ENCODE assay signal across 2 cellular contexts in the genomic region with DNA sequence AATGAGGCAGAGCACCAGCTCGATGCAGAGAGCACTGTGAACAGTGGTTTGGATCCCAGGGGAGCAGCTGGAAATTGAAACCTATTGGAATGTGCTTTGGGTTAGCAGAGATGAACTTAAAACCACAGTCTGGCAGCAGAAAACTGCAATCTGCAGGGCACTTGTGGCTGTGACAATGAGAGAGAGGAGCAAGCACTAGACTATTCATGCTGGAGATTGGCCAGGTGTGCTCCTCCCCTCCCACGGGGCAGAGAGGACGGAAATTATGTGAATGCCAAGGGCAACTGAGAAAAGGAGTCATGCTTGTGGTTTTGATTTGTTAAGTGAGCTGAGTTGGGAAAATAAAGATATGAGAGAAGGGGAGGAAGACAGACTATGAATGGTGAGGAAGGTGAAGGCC.
TF ChIP-seq lines count a peak whose summit lies in the region.

No MANE protein-coding gene starts in this region.

TF ChIP-seq in liver, 16 proteins besides CTCF, POLR2A, EP300 and RAD21:
- peak in 1 of 2 donors; percentile 26 for TF ChIP-seq HNF4A (conservative IDR thresholded peaks at IDR 0.05)
- TF ChIP-seq, protein P1, sequence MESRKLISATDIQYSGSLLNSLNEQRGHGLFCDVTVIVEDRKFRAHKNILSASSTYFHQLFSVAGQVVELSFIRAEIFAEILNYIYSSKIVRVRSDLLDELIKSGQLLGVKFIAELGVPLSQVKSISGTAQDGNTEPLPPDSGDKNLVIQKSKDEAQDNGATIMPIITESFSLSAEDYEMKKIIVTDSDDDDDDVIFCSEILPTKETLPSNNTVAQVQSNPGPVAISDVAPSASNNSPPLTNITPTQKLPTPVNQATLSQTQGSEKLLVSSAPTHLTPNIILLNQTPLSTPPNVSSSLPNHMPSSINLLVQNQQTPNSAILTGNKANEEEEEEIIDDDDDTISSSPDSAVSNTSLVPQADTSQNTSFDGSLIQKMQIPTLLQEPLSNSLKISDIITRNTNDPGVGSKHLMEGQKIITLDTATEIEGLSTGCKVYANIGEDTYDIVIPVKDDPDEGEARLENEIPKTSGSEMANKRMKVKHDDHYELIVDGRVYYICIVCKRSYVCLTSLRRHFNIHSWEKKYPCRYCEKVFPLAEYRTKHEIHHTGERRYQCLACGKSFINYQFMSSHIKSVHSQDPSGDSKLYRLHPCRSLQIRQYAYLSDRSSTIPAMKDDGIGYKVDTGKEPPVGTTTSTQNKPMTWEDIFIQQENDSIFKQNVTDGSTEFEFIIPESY (IDR thresholded peaks at IDR 0.05): no peak

TF ChIP-seq in HepG2, 621 proteins besides CTCF, POLR2A, EP300 and RAD21:
- no peak for TF ChIP-seq ZNF34 (CRISPR knock-in tag; IDR thresholded peaks at IDR 0.05; ENCODE audit: borderline replicate concordance)
